8 cellular contexts compared by ENCODE assay signal in genomic region chr17:76709077-76709950, GRCh38. TPM values are rescaled to one million over a fixed set of nuclear protein-coding genes. Genes with fewer than 3 reads are reported as not detected.
DNase-seq lines count a peak whose midpoint lies in the region; ATAC-seq and TF ChIP-seq lines count a peak whose summit lies in the region.

No MANE protein-coding gene starts in this region.

- H3K9me3 ChIP-seq in WERI-Rb-1 (ENCODE audit: severe bottlenecking): no peaks in the 10 kb centered on the region

- TF ChIP-seq CTCF in WERI-Rb-1 (IDR thresholded peaks at IDR 0.05; ENCODE audit: low read depth, low read length) (no peak), neural crest cell (conservative IDR thresholded peaks at IDR 0.05) (no peak)

- peaks cover 8% of the 10 kb centered on the region for H3K36me3 Mint-ChIP-seq in activated CD4-positive, alpha-beta T cell treated with anti-CD3 and anti-CD28 coated beads for 36 hours (ENCODE audit: low read depth)
- H3K36me3 Mint-ChIP-seq in neural crest cell (ENCODE audit: low read depth): no peaks in the 10 kb centered on the region

- H3K27me3 ChIP-seq in WERI-Rb-1 (ENCODE audit: insufficient read depth, low read depth, severe bottlenecking): no peaks in the 10 kb centered on the region

- intact Hi-C loops in activated CD4-positive, alpha-beta T cell treated with anti-CD3 and anti-CD28 coated beads for 36 hours (cut with DNase I, micrococcal nuclease): no loop called here

- POLR2A ChIA-PET in activated CD4-positive, alpha-beta T cell treated with anti-CD3 and anti-CD28 coated beads for 36 hours (lab: Charles Lee): interaction anchor here (0.6 kb wide), 1 partner anchor 723 kb away, joined by 4 read pairs; no protein-coding TSS in a partner anchor

- peak overlapping the region; percentile 67 for H3K4me3 ChIP-seq in WERI-Rb-1 (ENCODE audit: low read depth, low read length)

- no peaks in the 10 kb centered on the region for H3K9me3 Mint-ChIP-seq in activated CD4-positive, alpha-beta T cell treated with anti-CD3 and anti-CD28 coated beads for 36 hours (ENCODE audit: low read depth)
- H3K9me3 Mint-ChIP-seq in neural crest cell: no peaks in the 10 kb centered on the region

- no peak overlapping the region for H3K27ac Mint-ChIP-seq in activated CD4-positive, alpha-beta T cell treated with anti-CD3 and anti-CD28 coated beads for 36 hours
- peak overlapping the region; percentile 89 for H3K27ac Mint-ChIP-seq in neural crest cell (ENCODE audit: unreplicated experiment)

- peak overlapping the region; percentile 78 for H3K27ac ChIP-seq in WERI-Rb-1

- H3K27me3 Mint-ChIP-seq in activated CD4-positive, alpha-beta T cell treated with anti-CD3 and anti-CD28 coated beads for 36 hours: no peaks in the 10 kb centered on the region
- peaks cover 3% of the 10 kb centered on the region for H3K27me3 Mint-ChIP-seq in neural crest cell (ENCODE audit: low read depth)

- CTCF ChIA-PET in activated CD4-positive, alpha-beta T cell treated with anti-CD3 and anti-CD28 coated beads for 36 hours (lab: Charles Lee): interaction anchor here (0.8 to 1.4 kb wide), 3 partner anchors 8 to 165 kb away, joined by 3 to 4 read pairs (median 4); no protein-coding TSS in a partner anchor

- peaks cover 23% of the 10 kb centered on the region for H3K36me3 ChIP-seq in WERI-Rb-1

- peak overlapping the region; percentile 66 for H3K4me3 Mint-ChIP-seq in activated CD4-positive, alpha-beta T cell treated with anti-CD3 and anti-CD28 coated beads for 36 hours
- peak overlapping the region; percentile 90 for H3K4me3 Mint-ChIP-seq in neural crest cell

- no peak for ATAC-seq in activated CD4-positive, alpha-beta T cell treated with anti-CD3 and anti-CD28 coated beads for 36 hours

- DNase-seq in activated CD4-positive, alpha-beta T cell treated with anti-CD3 and anti-CD28 coated beads for 36 hours: no peak
- no peak for DNase-seq in activated CD4-positive, alpha-beta T cell treated with anti-CD3 and anti-CD28 coated beads for 48 hours
- DNase-seq in WERI-Rb-1 (peak; percentile 70), fibroblast of the conjunctiva (ENCODE audit: low read depth) (peak; percentile 74), neural crest cell (ENCODE audit: low read depth, low spot score) (no peak), MV-4-11 (lab: John Stamatoyannopoulos, UW) (no peak), COLO668 (lab: John Stamatoyannopoulos, UW; ENCODE audit: unreplicated experiment) (no peak), LoVo (ENCODE audit: low spot score) (no peak)

- peaks cover 24% of the 10 kb centered on the region for H3K4me1 Mint-ChIP-seq in activated CD4-positive, alpha-beta T cell treated with anti-CD3 and anti-CD28 coated beads for 36 hours
- peaks cover 40% of the 10 kb centered on the region for H3K4me1 Mint-ChIP-seq in neural crest cell

RNA-seq across cellular contexts. Expression of gene MXRA7, which starts 1.5 kb away (rescaled TPM):
- total RNA-seq in activated CD4-positive, alpha-beta T cell treated with anti-CD3 and anti-CD28 coated beads for 36 hours: 10 to 100 TPM; 18.4 to 20.2 TPM
- 46.1 and 54.0 TPM in 2 replicates for total RNA-seq in neural crest cell

RNA-seq across cellular contexts. Expression of gene JMJD6, which starts 17.1 kb away (rescaled TPM):
- total RNA-seq in activated CD4-positive, alpha-beta T cell treated with anti-CD3 and anti-CD28 coated beads for 36 hours: 10 to 100 TPM; 51.3 to 65.5 TPM
- total RNA-seq in neural crest cell: 25.1 and 29.0 TPM in 2 replicates

RNA-seq across cellular contexts. Expression of gene METTL23, which starts 17.3 kb away (rescaled TPM):
- total RNA-seq in activated CD4-positive, alpha-beta T cell treated with anti-CD3 and anti-CD28 coated beads for 36 hours: 10 to 100 TPM; 18.9 to 25.3 TPM
- 28.7 and 32.3 TPM in 2 replicates for total RNA-seq in neural crest cell

RNA-seq across cellular contexts. Expression of gene SRSF2, which starts 27.8 kb away (rescaled TPM):
- 100 to 1,000 TPM; 335 to 340 TPM for total RNA-seq in activated CD4-positive, alpha-beta T cell treated with anti-CD3 and anti-CD28 coated beads for 36 hours
- 425 and 453 TPM in 2 replicates for total RNA-seq in neural crest cell

RNA-seq across cellular contexts. Expression of gene MFSD11, which starts 28.6 kb away (rescaled TPM):
- 10 to 100 TPM; 10.3 to 15.1 TPM for total RNA-seq in activated CD4-positive, alpha-beta T cell treated with anti-CD3 and anti-CD28 coated beads for 36 hours
- 29.6 and 31.6 TPM in 2 replicates for total RNA-seq in neural crest cell

Comparison
In these comparisons a context has a peak if more than half of its experiments do, and no peak if none do; other contexts are left out.
1. DNase-seq: peak in WERI-Rb-1 (single experiment) and fibroblast of the conjunctiva (single experiment); none in activated CD4-positive, alpha-beta T cell treated with anti-CD3 and anti-CD28 coated beads for 36 hours (single experiment), activated CD4-positive, alpha-beta T cell treated with anti-CD3 and anti-CD28 coated beads for 48 hours (single experiment), neural crest cell (single experiment), MV-4-11 (single experiment), COLO668 (single experiment) and LoVo (single experiment).